Comparison of ENCODE assay signal across 12 cellular contexts in the genomic region with DNA sequence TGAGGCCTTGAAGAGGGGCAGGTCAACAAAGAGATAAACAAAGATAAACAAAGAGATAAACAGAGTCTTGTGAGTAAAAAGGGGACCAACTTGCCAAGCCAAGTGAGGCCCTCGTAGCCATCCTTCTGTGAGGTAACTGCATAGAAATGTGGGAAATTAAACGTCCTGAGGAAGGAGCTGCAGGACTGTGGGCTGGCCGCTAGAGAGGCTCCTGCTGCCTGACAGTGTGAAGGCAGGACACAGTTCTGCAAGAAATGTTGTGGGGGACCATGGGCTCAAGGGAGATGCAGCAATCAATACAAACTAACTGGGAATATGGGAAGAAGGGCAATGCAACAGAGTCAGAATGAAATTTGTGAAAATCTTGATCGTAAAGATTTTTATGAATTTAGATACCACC.
DNase-seq lines count a peak whose midpoint lies in the region; ATAC-seq, FAIRE-seq and TF ChIP-seq lines count a peak whose summit lies in the region.
"Had no signal": no experiment of that assay in that cellular context is flagged by ENCODE, and none has a peak within 500 bp of the region (broad histone marks: within the 10 kb centered on the region; RNA-seq: fewer than 3 reads in every experiment).

No MANE protein-coding gene starts in this region.

- TF ChIP-seq EP300 in H1 (IDR thresholded peaks at IDR 0.05; ENCODE audit: borderline replicate concordance in 1 of 2, low read depth in 2 of 2, low read length in 2 of 2): no peak

- H3K4ac ChIP-seq in H1 (replicated peaks; ENCODE audit: insufficient read length, low read depth, low read length): no peak overlapping the region

- no peaks in the 10 kb centered on the region for H4K20me1 ChIP-seq in H1 (replicated peaks in 1 of 2; ENCODE audit: control insufficient read depth in 1 of 2, insufficient read depth in 2 of 2, low read length in 2 of 2)

- peak; percentile 45 for FAIRE-seq in H1 (lab: Jason Lieb, UNC)

- H2BK12ac ChIP-seq in H1 (ENCODE audit: low read depth, low read length): no peak overlapping the region

- H3K79me2 ChIP-seq in H1 (ENCODE audit: control insufficient read depth in 1 of 2, insufficient read depth in 2 of 2, low read length in 2 of 2): no peaks in the 10 kb centered on the region

- no peak overlapping the region for H2BK5ac ChIP-seq in H1 (ENCODE audit: low read depth, low read length)

- no peaks in the 10 kb centered on the region for H3K23me2 ChIP-seq in H1 (ENCODE audit: low read depth, low read length)

- DNase-seq in NCI-H510A treated with DMSO at 0.1 percent for 48 hours (lab: John Stamatoyannopoulos, UW): peak; percentile 40
- no peak for DNase-seq in NCI-H510A (lab: John Stamatoyannopoulos, UW)
- peak; percentile 27 for DNase-seq in NCI-H524 treated with DMSO at 0.1 percent for 48 hours (lab: John Stamatoyannopoulos, UW)
- DNase-seq in H1 (ENCODE audit: low read depth in 1 of 2, low spot score in 2 of 2): no peak
- DNase-seq in retinal pigment epithelial cell (ENCODE audit: low read depth): no peak
- DNase-seq in pons (ENCODE audit: low spot score): no peak
- no peak for DNase-seq in activated CD8-positive, alpha-beta memory T cell treated with anti-CD3 and anti-CD28 coated beads for 24 hours
- DNase-seq: activated CD4-positive, alpha-beta T cell treated with anti-CD3 and anti-CD28 coated beads, Interleukin-2, amount 10 ng/mL, durations not matched to agents 24 days and 14 days; aorta; NCI-H446; sigmoid colon had no signal

- H3K4me3 ChIP-seq in H1 (ENCODE audit: extremely low read depth in 1 of 4, insufficient read depth in 2 of 4, low read depth in 3 of 4, low read length in 4 of 4): no peak overlapping the region
- no peak overlapping the region for H3K4me3 ChIP-seq in retinal pigment epithelial cell (ENCODE audit: low read length)
- H3K4me3 ChIP-seq: sigmoid colon had no signal

- TF ChIP-seq POLR2A in H1 (IDR thresholded peaks at IDR 0.05; ENCODE audit: control extremely low read depth in 1 of 2, low read depth in 2 of 2, low read length in 2 of 2): no peak

- no peak overlapping the region for H2AFZ ChIP-seq in H1 (ENCODE audit: low read length)

- POLR2A ChIA-PET in H1 (lab: Charles Lee; ENCODE audit: partially characterized antibody): interaction anchor here (0.9 kb wide), 1 partner anchor 23 kb away, joined by 3 read pairs; no protein-coding TSS in a partner anchor

- TF ChIP-seq RAD21 in H1 (IDR thresholded peaks at IDR 0.05 in 1 of 2, conservative IDR thresholded peaks at IDR 0.05 in 1 of 2; ENCODE audit: low read depth in 2 of 2, low read length in 2 of 2): peak; percentile 73 to 86

- H2AK5ac ChIP-seq in H1 (ENCODE audit: low read depth, low read length): no peak overlapping the region

- no peak overlapping the region for H2BK20ac ChIP-seq in H1 (ENCODE audit: low read length)

- H2BK15ac ChIP-seq in H1 (ENCODE audit: low read length): no peak overlapping the region

- H3K4me2 ChIP-seq in H1 (ENCODE audit: insufficient read depth in 1 of 2, low read depth in 2 of 2, low read length in 2 of 2): no peak overlapping the region

- no peak overlapping the region for H3K18ac ChIP-seq in H1 (ENCODE audit: extremely low read depth, low read length)

- no peak overlapping the region for H2BK120ac ChIP-seq in H1 (replicated peaks; ENCODE audit: low read depth, low read length)

- no peak overlapping the region for H3K27ac ChIP-seq in H1 (ENCODE audit: low read depth, low read length)
- H3K27ac ChIP-seq: sigmoid colon had no signal

- ATAC-seq in GM19463 (IDR thresholded peaks at IDR 0.05; ENCODE audit: unreplicated experiment): no peak

- H4K8ac ChIP-seq in H1 (ENCODE audit: extremely low read depth, insufficient read depth, low read length): no peak overlapping the region

- TF ChIP-seq CTCF in H1 (IDR thresholded peaks at IDR 0.05; ENCODE audit: control extremely low read depth in 1 of 3, insufficient read depth in 1 of 3, low read depth in 1 of 3, low read length in 3 of 3): peak; percentile 64 to 86 (median 74)
- TF ChIP-seq CTCF in retinal pigment epithelial cell (conservative IDR thresholded peaks at IDR 0.05; ENCODE audit: low read depth, low read length): peak; percentile 35

- H3K9me3 ChIP-seq in H1 (ENCODE audit: insufficient read depth in 2 of 2, low read depth in 1 of 2, low read length in 1 of 2): no peaks in the 10 kb centered on the region
- H3K9me3 ChIP-seq: sigmoid colon had no signal

- H3K9ac ChIP-seq in H1 (replicated peaks in 1 of 4; ENCODE audit: extremely low read depth in 1 of 4, low read depth in 3 of 4, low read length in 3 of 4): no peak overlapping the region

- H3K23ac ChIP-seq in H1 (ENCODE audit: insufficient read length): no peak overlapping the region

- no peaks in the 10 kb centered on the region for H3K36me3 ChIP-seq in H1 (ENCODE audit: control insufficient read depth in 2 of 4, insufficient read depth in 4 of 4, low read length in 3 of 4)
- H3K36me3 ChIP-seq: sigmoid colon had no signal

- 41% methylated on average over 4 of the region's 4 CpGs; no CpG with 5 or more reads in 1 of the 2 experiments for WGBS in H1 (ENCODE audit: extremely low coverage in 1 of 2, insufficient coverage in 1 of 2, insufficient read length in 1 of 2, insufficient replicate concordance in 2 of 2, low coverage in 1 of 2, low lambda C conversion rate in 2 of 2, missing lambda C conversion rate in 1 of 2), 2 experiments

- CTCF ChIA-PET in H1 (lab: Charles Lee; ENCODE audit: partially characterized antibody): interaction anchor here (0.6 to 8.5 kb wide), 23 partner anchors 10 to 924 kb away, joined by 3 to 44 read pairs (median 5); no protein-coding TSS in a partner anchor

- H4K5ac ChIP-seq in H1 (ENCODE audit: insufficient read length, low read depth, low read length): no peak overlapping the region

- no peak overlapping the region for H3K56ac ChIP-seq in H1 (replicated peaks; ENCODE audit: insufficient read length, low read depth, low read length)

- no peaks in the 10 kb centered on the region for H3K79me1 ChIP-seq in H1 (ENCODE audit: low read depth, low read length)

- H3K14ac ChIP-seq in H1 (ENCODE audit: insufficient read length): no peak overlapping the region

- peaks cover 0 to 7% (median under 1%) of the 10 kb centered on the region in 4 experiments; a peak in 2 of 7 replicates for H3K4me1 ChIP-seq in H1 (replicated peaks in 1 of 4; ENCODE audit: control insufficient read depth in 3 of 4, insufficient read depth in 4 of 4, low read length in 3 of 4)

- no peaks in the 10 kb centered on the region for H3K27me3 ChIP-seq in H1 (replicated peaks in 1 of 4; ENCODE audit: control insufficient read depth in 3 of 4, extremely low read depth in 1 of 4, insufficient read depth in 3 of 4, low read length in 3 of 4)
- H3K27me3 ChIP-seq: sigmoid colon had no signal

- no peak overlapping the region for H4K91ac ChIP-seq in H1 (replicated peaks; ENCODE audit: insufficient read length, low read length)

TF ChIP-seq in H1, 55 proteins besides CTCF, POLR2A, EP300 and RAD21:
- TF ChIP-seq CBX5 (IDR thresholded peaks at IDR 0.05; ENCODE audit: low read depth, low read length) (no peak), SUZ12 (IDR thresholded peaks at IDR 0.05; ENCODE audit: low read length) (no peak), SP2 (IDR thresholded peaks at IDR 0.05; ENCODE audit: low read length) (no peak)
- TF ChIP-seq, protein P1, sequence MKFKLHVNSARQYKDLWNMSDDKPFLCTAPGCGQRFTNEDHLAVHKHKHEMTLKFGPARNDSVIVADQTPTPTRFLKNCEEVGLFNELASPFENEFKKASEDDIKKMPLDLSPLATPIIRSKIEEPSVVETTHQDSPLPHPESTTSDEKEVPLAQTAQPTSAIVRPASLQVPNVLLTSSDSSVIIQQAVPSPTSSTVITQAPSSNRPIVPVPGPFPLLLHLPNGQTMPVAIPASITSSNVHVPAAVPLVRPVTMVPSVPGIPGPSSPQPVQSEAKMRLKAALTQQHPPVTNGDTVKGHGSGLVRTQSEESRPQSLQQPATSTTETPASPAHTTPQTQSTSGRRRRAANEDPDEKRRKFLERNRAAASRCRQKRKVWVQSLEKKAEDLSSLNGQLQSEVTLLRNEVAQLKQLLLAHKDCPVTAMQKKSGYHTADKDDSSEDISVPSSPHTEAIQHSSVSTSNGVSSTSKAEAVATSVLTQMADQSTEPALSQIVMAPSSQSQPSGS (IDR thresholded peaks at IDR 0.05; ENCODE audit: low read length): no peak

Comparison
In these comparisons a context has a peak if more than half of its experiments do, and no peak if none do; other contexts are left out.
1. DNase-seq: peak in NCI-H510A treated with DMSO at 0.1 percent for 48 hours (single experiment) and NCI-H524 treated with DMSO at 0.1 percent for 48 hours (single experiment); none in NCI-H510A (single experiment), H1 (0 of 2), retinal pigment epithelial cell (single experiment), pons (single experiment) and activated CD8-positive, alpha-beta memory T cell treated with anti-CD3 and anti-CD28 coated beads for 24 hours (single experiment).